Comparison of ENCODE assay signal across 8 cellular contexts in the genomic region with DNA sequence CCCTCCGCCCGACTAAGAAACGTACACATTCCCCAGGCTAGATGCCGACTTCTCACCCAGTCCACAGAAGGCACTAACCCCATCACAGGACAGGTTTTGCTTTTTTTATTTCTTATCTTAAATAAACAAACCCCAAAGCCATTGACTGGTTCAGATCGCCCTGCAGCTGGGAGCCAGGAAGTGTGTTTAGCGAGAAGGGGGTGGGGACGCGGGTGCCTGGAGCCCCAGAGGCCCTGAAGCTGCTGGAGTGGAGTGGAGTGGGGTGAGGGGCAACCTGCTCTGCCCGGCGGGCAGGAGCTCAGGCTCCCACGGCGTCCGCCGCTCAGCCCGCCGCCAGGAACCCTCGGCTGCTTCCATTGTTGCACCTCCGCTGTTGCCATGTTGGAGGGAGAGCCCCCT. TPM values are rescaled to one million over a fixed set of nuclear protein-coding genes. Genes with fewer than 3 reads are reported as not detected.
A peak's percentile ranks its signal among the peaks of the same experiment; 100 is the strongest.
DNase-seq lines count a peak whose midpoint lies in the region; ATAC-seq, FAIRE-seq and TF ChIP-seq lines count a peak whose summit lies in the region.

No MANE protein-coding gene starts in this region.

- H3K4me3 ChIP-seq in H7 (ENCODE audit: insufficient read depth, low read depth, low read length) (peak overlapping the region; percentile 98), MG63 (peak overlapping the region; percentile 81), mammary epithelial cell (replicated peaks in 1 of 3; ENCODE audit: insufficient read depth in 1 of 3, low read depth in 2 of 3, low read length in 3 of 3) (peak overlapping the region; percentile 41 to 93 (median 82)), small intestine (ENCODE audit: low read depth in 1 of 2, low read length in 2 of 2) (peak overlapping the region; percentile 75 to 80)

- peak overlapping the region; percentile 99 for H3K4me2 ChIP-seq in mammary epithelial cell (ENCODE audit: insufficient read depth, low read depth, low read length)

- no peaks in the 10 kb centered on the region for H3K79me2 ChIP-seq in mammary epithelial cell (ENCODE audit: insufficient read depth, low read length)

- TF ChIP-seq CTCF in GM10248 (IDR thresholded peaks at IDR 0.05; ENCODE audit: control extremely low read depth, extremely low read depth, low read depth, missing control alignments) = no peak
- TF ChIP-seq CTCF in mammary epithelial cell (conservative IDR thresholded peaks at IDR 0.05 in 1 of 2, IDR thresholded peaks at IDR 0.05 in 1 of 2; ENCODE audit: extremely low read depth in 1 of 2, insufficient read depth in 1 of 2, low read depth in 1 of 2, low read length in 2 of 2) = no peak

- no peaks in the 10 kb centered on the region; the same call in 1 of the 2 replicates for H3K27me3 ChIP-seq in H7 (ENCODE audit: control insufficient read depth, insufficient read depth, low read length)
- H3K27me3 ChIP-seq in MG63 = peaks cover 11% of the 10 kb centered on the region
- no peaks in the 10 kb centered on the region for H3K27me3 ChIP-seq in mammary epithelial cell (ENCODE audit: insufficient read depth, low read length)
- H3K27me3 ChIP-seq in small intestine (ENCODE audit: control insufficient read depth in 2 of 2, insufficient read depth in 2 of 2, low read length in 2 of 2) = no peaks in the 10 kb centered on the region

- POLR2A ChIA-PET in GM10248 (lab: Yijun Ruan, JAX) = interaction anchor here (0.9 to 2.3 kb wide), 7 partner anchors 13 to 85 kb away, joined by 3 to 10 read pairs (median 5); partner anchors contain the start of gene MDM4

- in situ Hi-C loops in mammary epithelial cell (cut with MboI; ENCODE audit: low sequenced_read_pairs in 2 of 2) = no loop called here

- no peak for FAIRE-seq in small intestine (lab: Jason Lieb, UNC)

- H3K27ac Mint-ChIP-seq in T-helper 1 cell treated with Interleukin-12 subunit alpha and Interleukin-12 subunit beta and Interleukin-4 antibody, amounts not matched to agents 30 μg/mL and 1 μg/mL, for 36 hours = peak overlapping the region; percentile 77

- H3K4me1 Mint-ChIP-seq in T-helper 1 cell treated with Interleukin-12 subunit alpha and Interleukin-12 subunit beta and Interleukin-4 antibody, amounts not matched to agents 30 μg/mL and 1 μg/mL, for 36 hours (ENCODE audit: low read depth) = peaks cover 50% of the 10 kb centered on the region

- peaks cover 17% of the 10 kb centered on the region for H3K4me1 ChIP-seq in mammary epithelial cell (ENCODE audit: insufficient read depth, low read length)
- H3K4me1 ChIP-seq in small intestine (ENCODE audit: control insufficient read depth in 2 of 2, insufficient read depth in 1 of 2, low read depth in 1 of 2, low read length in 1 of 2) = peaks cover 0 to 4% of the 10 kb centered on the region in 2 donors

- H2AFZ ChIP-seq in mammary epithelial cell (ENCODE audit: low read depth, low read length) = peak overlapping the region; percentile 95

- dilution Hi-C loops in mammary epithelial cell (cut with HindIII; ENCODE audit: low sequenced_read_pairs) = no loop called here

- H3K9me3 ChIP-seq in MG63 = 0 out of 2 replicates have a peak, but pooled peaks cover 2% of the 10 kb centered on the region
- H3K9me3 ChIP-seq in mammary epithelial cell (replicated peaks; ENCODE audit: insufficient read depth, low read length) = no peaks in the 10 kb centered on the region
- no peaks in the 10 kb centered on the region for H3K9me3 ChIP-seq in small intestine (ENCODE audit: control insufficient read depth, low read depth)

- no peaks in the 10 kb centered on the region for H3K27me3 Mint-ChIP-seq in T-helper 1 cell treated with Interleukin-12 subunit alpha and Interleukin-12 subunit beta and Interleukin-4 antibody, amounts not matched to agents 30 μg/mL and 1 μg/mL, for 36 hours (ENCODE audit: low read depth)

- no peaks in the 10 kb centered on the region for H3K9me3 Mint-ChIP-seq in T-helper 1 cell treated with Interleukin-12 subunit alpha and Interleukin-12 subunit beta and Interleukin-4 antibody, amounts not matched to agents 30 μg/mL and 1 μg/mL, for 36 hours

- H4K20me1 ChIP-seq in mammary epithelial cell (ENCODE audit: insufficient read depth, low read length) = no peaks in the 10 kb centered on the region

- H3K27ac ChIP-seq in mammary epithelial cell (ENCODE audit: insufficient read depth, low read depth, low read length) = peak overlapping the region; percentile 30
- peak overlapping the region; percentile 97 to 98 for H3K27ac ChIP-seq in small intestine (ENCODE audit: low read depth in 1 of 2, low read length in 1 of 2)

- peak overlapping the region; percentile 53 for H3K9ac ChIP-seq in mammary epithelial cell (ENCODE audit: insufficient read depth, low read length)

- H3K4me3 Mint-ChIP-seq in T-helper 1 cell treated with Interleukin-12 subunit alpha and Interleukin-12 subunit beta and Interleukin-4 antibody, amounts not matched to agents 30 μg/mL and 1 μg/mL, for 36 hours = peak overlapping the region; percentile 90

- peaks cover 13% of the 10 kb centered on the region for H3K36me3 Mint-ChIP-seq in T-helper 1 cell treated with Interleukin-12 subunit alpha and Interleukin-12 subunit beta and Interleukin-4 antibody, amounts not matched to agents 30 μg/mL and 1 μg/mL, for 36 hours (ENCODE audit: low read depth)

- 2% methylated on average over 12 of the region's 18 CpGs for WGBS in mammary epithelial cell (ENCODE audit: low coverage, missing lambda C conversion rate)
- WGBS in small intestine, 3 donors = 0 to 1% (median 1%) methylated on average over 18 of the region's 18 CpGs

- BruUV-seq in mammary epithelial cell (replicated peaks; lab: Mats Ljungman, UMichigan) = no TSS peak

- intact Hi-C loops in mammary epithelial cell (cut with micrococcal nuclease) = loop anchor here (1.0 kb wide), 3 partner anchors 48 to 83 kb away; partner anchors contain the start of gene PPP1R15B

- DNase-seq in GM10248 (ENCODE audit: extremely low spot score) = peak; percentile 43
- peak; percentile 73 for DNase-seq in H7
- DNase-seq in MG63 = peak; percentile 65
- DNase-seq in mammary epithelial cell = no peak
- peak; percentile 58 for DNase-seq in iris pigment epithelial cell (ENCODE audit: low read depth)
- peak; percentile 91 for DNase-seq in small intestine

- H3K36me3 ChIP-seq in H7 (replicated peaks; ENCODE audit: control insufficient read depth, insufficient read depth, low read length) = no peaks in the 10 kb centered on the region
- no peaks in the 10 kb centered on the region for H3K36me3 ChIP-seq in MG63
- H3K36me3 ChIP-seq in mammary epithelial cell (ENCODE audit: insufficient read depth, low read length) = no peaks in the 10 kb centered on the region
- no peaks in the 10 kb centered on the region for H3K36me3 ChIP-seq in small intestine (ENCODE audit: control insufficient read depth in 2 of 2, insufficient read depth in 2 of 2, low read length in 2 of 2)

- CTCF ChIA-PET in GM10248 (lab: Yijun Ruan, JAX) (interaction anchor here (1.1 to 39.3 kb wide), 10 partner anchors 9 to 314 kb away, joined by 3 to 1775 read pairs (median 12); no protein-coding TSS in a partner anchor), mammary epithelial cell (lab: Charles Lee; ENCODE audit: low non-redundant PET) (interaction anchor here (0.9 to 2.0 kb wide), 4 partner anchors 9 to 55 kb away, joined by 3 to 14 read pairs (median 4); no protein-coding TSS in a partner anchor)

- no peak for ATAC-seq in GM18520 (IDR thresholded peaks at IDR 0.05; ENCODE audit: unreplicated experiment)

RNA-seq across cellular contexts. Expression of gene PIK3C2B, which starts 0.7 kb away (rescaled TPM):
- 14.7 and 18.1 TPM in 2 replicates for total RNA-seq in H7 (2014; rRNA removed; shearing (Covaris generic))
- 2.8 and 3.4 TPM in 2 replicates for total RNA-seq in MG63 (2014; rRNA removed; shearing (Covaris generic); ENCODE audit: low replicate concordance)
- total RNA-seq in mammary epithelial cell = 10 to 100 TPM in 1 of 2 donors, 1 to 10 TPM in 1; 7.5 to 14.5 TPM
- 6.0 TPM for polyA plus RNA-seq in mammary epithelial cell
- polyA minus RNA-seq in mammary epithelial cell = 9.3 TPM
- polyA plus RNA-seq in small intestine = 10 to 100 TPM in 2 of 3 donors, 1 to 10 TPM in 1; 8.1 to 23.7 (median 11.2) TPM

RNA-seq across cellular contexts. Expression of gene MDM4, which starts 22.3 kb away (rescaled TPM):
- total RNA-seq in H7 (2014; rRNA removed; shearing (Covaris generic)) = 15.9 and 17.6 TPM in 2 replicates
- total RNA-seq in MG63 (2014; rRNA removed; shearing (Covaris generic); ENCODE audit: low replicate concordance) = 6.6 and 7.2 TPM in 2 replicates
- total RNA-seq in mammary epithelial cell = 10 to 100 TPM; 21.7 to 37.1 TPM
- polyA plus RNA-seq in mammary epithelial cell = 5.1 TPM
- 7.7 TPM for polyA minus RNA-seq in mammary epithelial cell
- 1 to 10 TPM; 4.1 to 7.2 (median 6.0) TPM for polyA plus RNA-seq in small intestine
